ENCODE assay signal across 8 cellular contexts in genomic region chr2:161307676-161308075, GRCh38. TPM values are rescaled to one million over a fixed set of nuclear protein-coding genes. Genes with fewer than 3 reads are reported as not detected.
A peak's percentile ranks its signal among the peaks of the same experiment; 100 is the strongest.
DNase-seq lines count a peak whose midpoint lies in the region; ATAC-seq and TF ChIP-seq lines count a peak whose summit lies in the region.

No MANE protein-coding gene starts in this region.

- no peak for ATAC-seq in mucosa of descending colon

- WGBS in HUES64 = 45% methylated on average over 6 of the region's 6 CpGs

- in situ Hi-C loops in brain microvascular endothelial cell (cut with HindIII; ENCODE audit: low pct_ligation_motif_present, low sequenced_read_pairs) = no loop called here

- peak overlapping the region; percentile 77 for H3K4me3 ChIP-seq in HUES64 (ENCODE audit: low read length)
- peak overlapping the region; percentile 87 for H3K4me3 ChIP-seq in brain microvascular endothelial cell (ENCODE audit: low read depth, low read length)
- H3K4me3 ChIP-seq in mucosa of descending colon = peak overlapping the region; percentile 48

- peak overlapping the region; percentile 96; the same call in 1 of the 2 replicates for H3K27ac ChIP-seq in HUES64 (ENCODE audit: low read depth, low read length)
- peak overlapping the region; percentile 91 for H3K27ac ChIP-seq in brain microvascular endothelial cell

- H3K27me3 ChIP-seq in HUES64 (ENCODE audit: insufficient read depth, low read length) (no peaks in the 10 kb centered on the region), brain microvascular endothelial cell (replicated peaks) (no peaks in the 10 kb centered on the region)

- intact Hi-C loops in mucosa of descending colon (cut with DNase I, micrococcal nuclease) = no loop called here

- H3K9me3 ChIP-seq in HUES64 (ENCODE audit: insufficient read depth, low read depth, low read length) (0 out of 2 replicates have a peak, but pooled peaks cover 6% of the 10 kb centered on the region), mucosa of descending colon (peaks cover 5% of the 10 kb centered on the region)

- DNase-seq in A172 (ENCODE audit: low spot score) = peak; percentile 3
- DNase-seq in brain microvascular endothelial cell = no peak
- DNase-seq in mucosa of descending colon = no peak
- DNase-seq in NCI-H2107 (lab: John Stamatoyannopoulos, UW) = no peak
- DNase-seq in GM10266 (ENCODE audit: extremely low spot score) = no peak
- no peak for DNase-seq in NCI-H510A treated with DMSO at 0.1 percent for 48 hours (lab: John Stamatoyannopoulos, UW)
- no peak for DNase-seq in stimulated activated CD4-positive, alpha-beta T cell treated with anti-CD3 and anti-CD28 coated beads, Interleukin-2, amount 100 ng/mL, for 24 hours

- peaks cover 3% of the 10 kb centered on the region; the same call in 1 of the 2 replicates for H3K36me3 ChIP-seq in HUES64 (ENCODE audit: insufficient read depth, low read length)
- no peaks in the 10 kb centered on the region for H3K36me3 ChIP-seq in brain microvascular endothelial cell (replicated peaks)
- no peaks in the 10 kb centered on the region for H3K36me3 ChIP-seq in mucosa of descending colon (ENCODE audit: low read depth)

- H3K4me1 ChIP-seq in HUES64 (ENCODE audit: insufficient read depth, low read length) = peaks cover 11% of the 10 kb centered on the region; the same call in 1 of the 2 replicates
- H3K4me1 ChIP-seq in mucosa of descending colon (ENCODE audit: low read depth) = peaks cover 10% of the 10 kb centered on the region

- peak overlapping the region; percentile 93 for H3K9ac ChIP-seq in HUES64 (ENCODE audit: low read depth, low read length)

- TF ChIP-seq CTCF in brain microvascular endothelial cell (IDR thresholded peaks at IDR 0.05; ENCODE audit: low read depth, low read length, missing control alignments) = no peak
- TF ChIP-seq CTCF in mucosa of descending colon (IDR thresholded peaks at IDR 0.05) = no peak
- TF ChIP-seq CTCF in GM10266 (IDR thresholded peaks at IDR 0.05; ENCODE audit: control insufficient read depth, insufficient read depth, low read depth, missing control alignments) = no peak

RNA-seq across cellular contexts. Expression of gene PSMD14, which starts 0.5 kb away (rescaled TPM):
- total RNA-seq in A172 (2014; rRNA removed; shearing (Covaris generic)) = 304 and 319 TPM in 2 replicates
- 98.7 TPM for polyA plus RNA-seq in HUES64 (2013, experiment 1 of 2)
- polyA plus RNA-seq in HUES64 (2013, experiment 2 of 2) = 96.7 TPM
- 10 to 100 TPM; 25.0 to 37.8 (median 30.0) TPM for total RNA-seq in mucosa of descending colon
